In genomic region chr4:14835288-14835687, GRCh38 we compare ENCODE assay signal across 14 cellular contexts.
DNase-seq lines count a peak whose midpoint lies in the region; ATAC-seq and TF ChIP-seq lines count a peak whose summit lies in the region.
"Had no signal": no experiment of that assay in that cellular context is flagged by ENCODE, and none has a peak within 500 bp of the region (broad histone marks: within the 10 kb centered on the region; RNA-seq: fewer than 3 reads in every experiment).

No MANE protein-coding gene starts in this region.

- CTCF ChIA-PET in MCF 10A (lab: Yijun Ruan, JAX) = no interaction called here

- H3K9me3 Mint-ChIP-seq in MCF 10A (ENCODE audit: unreplicated experiment) (no peaks in the 10 kb centered on the region), CD14-positive monocyte (peaks cover 0 to 3% (median 2%) of the 10 kb centered on the region in 7 donors)

- no TSS peak for BruUV-seq in MCF 10A (replicated peaks; lab: Mats Ljungman, UMichigan)

- H3K27me3 Mint-ChIP-seq in MCF 10A (ENCODE audit: insufficient read depth, unreplicated experiment) (no peaks in the 10 kb centered on the region), CD14-positive monocyte (ENCODE audit: low read depth in 3 of 3) (peaks cover 0 to 5% (median 2%) of the 10 kb centered on the region in 3 donors)
- H3K27me3 Mint-ChIP-seq: CD8-positive, alpha-beta memory T cell had no signal

- TF ChIP-seq CTCF in MCF 10A (IDR thresholded peaks at IDR 0.05; ENCODE audit: unreplicated experiment) (no peak), breast epithelium (IDR thresholded peaks at IDR 0.05) (no peak), CD14-positive monocyte (IDR thresholded peaks at IDR 0.05) (no peak)

- H3K9me3 ChIP-seq in breast epithelium = no peaks in the 10 kb centered on the region
- no peaks in the 10 kb centered on the region for H3K9me3 ChIP-seq in aorta (ENCODE audit: control insufficient read depth, low read length)
- H3K9me3 ChIP-seq: A549, Caco-2 had no signal

- POLR2A ChIA-PET in MCF 10A (lab: Yijun Ruan, JAX) = interaction anchor here (0.7 to 1.3 kb wide), 2 partner anchors 21 to 63 kb away, joined by 3 to 4 read pairs; no protein-coding TSS in a partner anchor

- H3K4me1 Mint-ChIP-seq in MCF 10A (ENCODE audit: insufficient read depth, unreplicated experiment) (peaks cover 10% of the 10 kb centered on the region), CD14-positive monocyte (no peaks in the 10 kb centered on the region)
- H3K4me1 Mint-ChIP-seq: CD8-positive, alpha-beta memory T cell; H9 had no signal

- no peak for TF ChIP-seq POLR2A in breast epithelium (IDR thresholded peaks at IDR 0.05)

- H3K36me3 ChIP-seq in breast epithelium (no peaks in the 10 kb centered on the region), aorta (ENCODE audit: control insufficient read depth in 1 of 2, insufficient read depth in 2 of 2, low read length in 1 of 2) (no peaks in the 10 kb centered on the region)

- peak; percentile 40 for ATAC-seq in left lobe of liver
- peak; percentile 26 for ATAC-seq in aorta (ENCODE audit: low FRiP score)
- ATAC-seq in HG02759 (IDR thresholded peaks at IDR 0.05; ENCODE audit: unreplicated experiment) = no peak
- ATAC-seq: A549 had no signal

- intact Hi-C loops in MCF 10A (cut with micrococcal nuclease) (no loop called here), breast epithelium (cut with DNase I; ENCODE audit: low total_unique reads) (no loop called here), aorta (cut with DNase I) (loop anchor here (5.0 to 10.0 kb wide), 2 partner anchors 82 to 90 kb away; no protein-coding TSS in a partner anchor), CD14-positive monocyte (cut with micrococcal nuclease) (no loop called here)

- peaks cover 4% of the 10 kb centered on the region for H3K36me3 Mint-ChIP-seq in MCF 10A (ENCODE audit: insufficient read depth, unreplicated experiment)
- H3K36me3 Mint-ChIP-seq in CD14-positive monocyte = no peaks in the 10 kb centered on the region
- H3K36me3 Mint-ChIP-seq: CD8-positive, alpha-beta memory T cell had no signal

- no peak for DNase-seq in MCF 10A (ENCODE audit: unreplicated experiment)
- DNase-seq in breast epithelium (ENCODE audit: low spot score in 2 of 2) = no peak
- peak; percentile 10 for DNase-seq in NCI-H69 (lab: John Stamatoyannopoulos, UW)
- DNase-seq in left lobe of liver (ENCODE audit: low spot score) = no peak
- no peak for DNase-seq in aorta
- DNase-seq in CD14-positive monocyte (ENCODE audit: low spot score) = no peak
- DNase-seq: Caco-2; CD8-positive, alpha-beta memory T cell; DND-41; GDM1; GOT3; H9 had no signal

- H3K27ac Mint-ChIP-seq in MCF 10A (ENCODE audit: low read depth, unreplicated experiment) (peak overlapping the region; percentile 16), CD14-positive monocyte (no peak overlapping the region)
- H3K27ac Mint-ChIP-seq: H9 had no signal

- H3K4me1 ChIP-seq in breast epithelium = peaks cover 0 to 4% of the 10 kb centered on the region in 2 donors
- no peaks in the 10 kb centered on the region for H3K4me1 ChIP-seq in aorta (ENCODE audit: control insufficient read depth in 1 of 2, insufficient read depth in 2 of 2, low read length in 2 of 2)
- H3K4me1 ChIP-seq: A549, Caco-2 had no signal

- H3K27me3 ChIP-seq in breast epithelium (no peaks in the 10 kb centered on the region), aorta (ENCODE audit: control insufficient read depth in 1 of 2, insufficient read depth in 2 of 2, low read length in 1 of 2) (no peaks in the 10 kb centered on the region)

- H3K27ac ChIP-seq in breast epithelium (no peak overlapping the region), aorta (ENCODE audit: low read depth in 1 of 2, low read length in 2 of 2) (no peak overlapping the region)
- H3K27ac ChIP-seq: A549 had no signal

- H3K4me3 ChIP-seq in breast epithelium (no peak overlapping the region), aorta (ENCODE audit: low read length in 2 of 2) (no peak overlapping the region)
- H3K4me3 ChIP-seq: A549 had no signal

- WGBS in aorta, 2 donors = 32 to 47% methylated on average over 1 of the region's 1 CpG

- H3K4me3 Mint-ChIP-seq in MCF 10A (ENCODE audit: unreplicated experiment) = no peak overlapping the region
- H3K4me3 Mint-ChIP-seq in CD14-positive monocyte = no peak overlapping the region
- H3K4me3 Mint-ChIP-seq: CD8-positive, alpha-beta memory T cell; H9 had no signal

Comparison
In these comparisons a context has a peak if more than half of its experiments do, and no peak if none do; other contexts are left out.
1. intact Hi-C loops: an anchor here in aorta (5.0 to 10.0 kb wide); none called in MCF 10A, breast epithelium and CD14-positive monocyte.